ENCODE assay signal across 10 cellular contexts in genomic region chr5:146466521-146467349, GRCh38. TPM values are rescaled to one million over a fixed set of nuclear protein-coding genes. Genes with fewer than 3 reads are reported as not detected.
A peak's percentile ranks its signal among the peaks of the same experiment; 100 is the strongest.
DNase-seq lines count a peak whose midpoint lies in the region; ATAC-seq and TF ChIP-seq lines count a peak whose summit lies in the region.
"Had no signal": no experiment of that assay in that cellular context is flagged by ENCODE, and none has a peak within 500 bp of the region (broad histone marks: within the 10 kb centered on the region; RNA-seq: fewer than 3 reads in every experiment).

No MANE protein-coding gene starts in this region.

- peaks cover 37% of the 10 kb centered on the region for H3K4me1 Mint-ChIP-seq in HFFc6 (ENCODE audit: low read depth)

- no peaks in the 10 kb centered on the region; the same call in 1 of the 2 replicates for H3K27me3 Mint-ChIP-seq in HFFc6 (ENCODE audit: insufficient read depth)
- H3K27me3 Mint-ChIP-seq: naive B cell had no signal

- no peaks in the 10 kb centered on the region for H3K9me3 ChIP-seq in liver (ENCODE audit: control insufficient read depth in 4 of 4, low read length in 3 of 4)

- no peak overlapping the region for H3K9ac ChIP-seq in liver (ENCODE audit: low read depth in 1 of 2, low read length in 2 of 2)

- H3K36me3 Mint-ChIP-seq in HFFc6 (ENCODE audit: low read depth): peaks cover 23% of the 10 kb centered on the region

- no peaks in the 10 kb centered on the region for H3K9me3 Mint-ChIP-seq in HFFc6
- H3K9me3 Mint-ChIP-seq: naive B cell had no signal

- no peak overlapping the region for H3K4me3 Mint-ChIP-seq in HFFc6
- H3K4me3 Mint-ChIP-seq: naive B cell had no signal

- 64% methylated on average over 3 of the region's 3 CpGs for WGBS in liver

- H3K27me3 ChIP-seq in liver (ENCODE audit: control insufficient read depth in 4 of 4, insufficient read depth in 4 of 4, low read length in 3 of 4): no peaks in the 10 kb centered on the region

- H3K27ac Mint-ChIP-seq in HFFc6: 0 out of 2 replicates have a peak overlapping the region, but pooled peaks have one; percentile 19

- H3K4me3 ChIP-seq in astrocyte of the spinal cord (ENCODE audit: low read depth, low read length) (no peak overlapping the region), liver (ENCODE audit: low read depth in 1 of 3, low read length in 3 of 3) (no peak overlapping the region)

- ATAC-seq in GM19397 (IDR thresholded peaks at IDR 0.05; ENCODE audit: unreplicated experiment) (no peak), HG02840 (IDR thresholded peaks at IDR 0.05; ENCODE audit: low FRiP score, unreplicated experiment) (no peak)

- TF ChIP-seq CTCF in HFFc6 (IDR thresholded peaks at IDR 0.05): peak; percentile 73
- TF ChIP-seq CTCF in astrocyte of the spinal cord (IDR thresholded peaks at IDR 0.05; ENCODE audit: low read depth, low read length): peak; percentile 58
- TF ChIP-seq CTCF in liver (IDR thresholded peaks at IDR 0.05; ENCODE audit: low read depth, low read length, missing input control): no peak

- no peak overlapping the region for H3K27ac ChIP-seq in liver (ENCODE audit: low read depth in 1 of 2, low read length in 2 of 2)

- H3K4me1 ChIP-seq in liver (ENCODE audit: control insufficient read depth in 4 of 4, insufficient read depth in 4 of 4, low read length in 3 of 4): no peaks in the 10 kb centered on the region

- H3K36me3 ChIP-seq in liver (ENCODE audit: control insufficient read depth in 4 of 4, insufficient read depth in 3 of 4, low read depth in 1 of 4, low read length in 3 of 4): peaks cover 2 to 50% (median 39%) of the 10 kb centered on the region in 4 donors

- peak; percentile 47 for DNase-seq in AG20443 (ENCODE audit: low spot score)
- DNase-seq in HFFc6: peak; percentile 22
- peak; percentile 38 for DNase-seq in astrocyte of the spinal cord (ENCODE audit: low read depth, low spot score)
- no peak for DNase-seq in stimulated activated CD4-positive, alpha-beta T cell treated with anti-CD3 and anti-CD28 coated beads, Interleukin-2, amount 100 ng/mL, for 24 hours
- no peak for DNase-seq in ureter (ENCODE audit: low spot score)
- DNase-seq: naive B cell had no signal

- TF ChIP-seq RAD21 in liver (IDR thresholded peaks at IDR 0.05): peak; percentile 20 to 44

- in situ Hi-C loops in astrocyte of the spinal cord (cut with HindIII; ENCODE audit: low sequenced_read_pairs): no loop called here

TF ChIP-seq in liver, 16 proteins besides CTCF, POLR2A, EP300 and RAD21:
- TF ChIP-seq FOXA1 (IDR thresholded peaks at IDR 0.05) (no peak), SP1 (IDR thresholded peaks at IDR 0.05) (no peak), TAF1 (conservative IDR thresholded peaks at IDR 0.05) (no peak), NR2F2 (IDR thresholded peaks at IDR 0.05) (no peak), MAX (IDR thresholded peaks at IDR 0.05) (no peak), ATF3 (IDR thresholded peaks at IDR 0.05) (no peak), FOXA2 (IDR thresholded peaks at IDR 0.05) (no peak), REST (IDR thresholded peaks at IDR 0.05) (no peak), JUND (IDR thresholded peaks at IDR 0.05) (no peak), YY1 (IDR thresholded peaks at IDR 0.05) (no peak), GABPA (IDR thresholded peaks at IDR 0.05 in 1 of 2, conservative IDR thresholded peaks at IDR 0.05 in 1 of 2) (no peak), RXRA (IDR thresholded peaks at IDR 0.05) (no peak), HNF4A (conservative IDR thresholded peaks at IDR 0.05) (no peak), EGR1 (IDR thresholded peaks at IDR 0.05; ENCODE audit: low read depth in 2 of 2) (no peak), ZBTB33 (IDR thresholded peaks at IDR 0.05) (no peak), HNF4G (IDR thresholded peaks at IDR 0.05) (no peak)

RNA-seq across cellular contexts. Expression of gene TCERG1, which starts 19.6 kb away (rescaled TPM):
- 10 to 100 TPM; 37.4 to 57.4 (median 49.6) TPM for total RNA-seq in HFFc6 (2021; fragmentation: NEBNext Ultra II Directional; extraction: Animal tissue kit (Norgen Biotek cat#: 25700))
- total RNA-seq in liver (10 to 100 TPM; 20.9 to 26.6 TPM), ureter (138 TPM)
- 10 to 100 TPM in 1 of 2 donors, 1 to 10 TPM in 1; 7.8 to 11.1 TPM for polyA plus RNA-seq in liver

RNA-seq across cellular contexts. Expression of gene GPR151, which starts 49.3 kb away (rescaled TPM):
- not detected for total RNA-seq in HFFc6 (2021; fragmentation: NEBNext Ultra II Directional; extraction: Animal tissue kit (Norgen Biotek cat#: 25700))
- total RNA-seq in liver: not detected
- not detected for polyA plus RNA-seq in liver
- total RNA-seq in ureter: not detected
- total RNA-seq: RPMI7951 had no signal

Comparison
In these comparisons a context has a peak if more than half of its experiments do, and no peak if none do; other contexts are left out.
1. DNase-seq: peak in AG20443 (single experiment), HFFc6 (single experiment) and astrocyte of the spinal cord (single experiment); none in stimulated activated CD4-positive, alpha-beta T cell treated with anti-CD3 and anti-CD28 coated beads, Interleukin-2, amount 100 ng/mL, for 24 hours (0 of 2) and ureter (single experiment).